18 cellular contexts compared by ENCODE assay signal in the genomic region with DNA sequence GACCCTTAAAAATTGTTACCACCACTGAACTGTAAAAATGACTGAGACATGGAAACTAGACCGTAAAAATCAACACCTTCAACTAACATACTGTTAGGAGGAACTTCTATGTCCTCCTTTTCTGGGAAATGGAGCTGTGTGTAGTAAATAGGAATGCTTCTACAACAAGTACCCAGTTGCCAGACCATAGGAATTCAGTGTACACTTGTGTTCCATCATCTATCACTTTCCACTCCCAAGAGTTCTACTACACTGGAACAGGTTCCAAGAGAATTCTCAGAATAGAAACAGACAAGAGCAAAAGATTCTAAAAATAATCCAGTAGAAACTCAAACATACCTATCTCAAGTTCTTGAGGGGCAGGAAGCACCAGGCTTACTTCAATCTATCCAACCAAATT. TPM values are rescaled to one million over a fixed set of nuclear protein-coding genes. Genes with fewer than 3 reads are reported as not detected.
A peak's percentile ranks its signal among the peaks of the same experiment; 100 is the strongest.
DNase-seq lines count a peak whose midpoint lies in the region; ATAC-seq and TF ChIP-seq lines count a peak whose summit lies in the region.
"Had no signal": no experiment of that assay in that cellular context is flagged by ENCODE, and none has a peak within 500 bp of the region (broad histone marks: within the 10 kb centered on the region; RNA-seq: fewer than 3 reads in every experiment).

No MANE protein-coding gene starts in this region.

- no peak overlapping the region for H2BK12ac ChIP-seq in trophoblast cell (ENCODE audit: low read length)

- H3K4ac ChIP-seq in trophoblast cell (ENCODE audit: low read depth, low read length), result peak overlapping the region; percentile 46

- no peak overlapping the region for H2AK5ac ChIP-seq in trophoblast cell (ENCODE audit: low read length)

- DNase-seq in EH (ENCODE audit: low read depth) (peak; percentile 20), astrocyte of the hippocampus (ENCODE audit: low read depth, low spot score) (peak; percentile 41), trophoblast cell (no peak), NCI-H187 (lab: John Stamatoyannopoulos, UW) (no peak), SKM-1 (lab: John Stamatoyannopoulos, UW; ENCODE audit: unreplicated experiment) (no peak), DMS53 (lab: John Stamatoyannopoulos, UW) (no peak)
- DNase-seq: activated CD4-positive, alpha-beta T cell treated with anti-CD3 and anti-CD28 coated beads, Interleukin-2, amount 50 U/mL, for 1 hour; colonic mucosa; hippocampal formation; NCI-H2029; NCI-H526 treated with DMSO at 0.1 percent for 48 hours; nucleus accumbens; SJCRH30 had no signal

- 40 to 69% methylated on average over 1 of the region's 1 CpG for WGBS in gastroesophageal sphincter (ENCODE audit: low coverage in 1 of 2), 2 donors
- no CpG with 5 or more reads among the region's 1 CpG for WGBS in trophoblast cell (ENCODE audit: extremely low coverage, insufficient coverage, insufficient read length)

- peaks cover 0 to 14% of the 10 kb centered on the region in 2 donors for H3K36me3 ChIP-seq in gastroesophageal sphincter
- H3K36me3 ChIP-seq in trophoblast cell (ENCODE audit: control insufficient read depth in 1 of 2, insufficient read depth in 2 of 2, low read length in 2 of 2), result peaks cover 10% of the 10 kb centered on the region in 2 experiments
- H3K36me3 ChIP-seq: colonic mucosa had no signal

- H2BK120ac ChIP-seq in trophoblast cell (ENCODE audit: insufficient read depth, low read length, poor library complexity), result no peak overlapping the region

- no peak for TF ChIP-seq CTCF in gastroesophageal sphincter (IDR thresholded peaks at IDR 0.05)

- H4K91ac ChIP-seq in trophoblast cell (ENCODE audit: low read depth, low read length), result no peak overlapping the region

- H4K12ac ChIP-seq in trophoblast cell (ENCODE audit: low read depth, low read length), result no peak overlapping the region

- no peak overlapping the region for H3K4me3 ChIP-seq in gastroesophageal sphincter
- no peak overlapping the region for H3K4me3 ChIP-seq in trophoblast cell (ENCODE audit: low read depth, low read length)
- H3K4me3 ChIP-seq: BLaER1, colonic mucosa, SJCRH30 had no signal

- no peak overlapping the region for H3K9ac ChIP-seq in trophoblast cell (ENCODE audit: low read length)
- H3K9ac ChIP-seq: BLaER1 had no signal

- H3K4me1 ChIP-seq in gastroesophageal sphincter (peaks cover 0 to 43% (median 0%) of the 10 kb centered on the region in 3 donors), trophoblast cell (ENCODE audit: control insufficient read depth in 1 of 2, insufficient read depth in 2 of 2, low read length in 2 of 2) (no peaks in the 10 kb centered on the region)
- H3K4me1 ChIP-seq: BLaER1, colonic mucosa, SJCRH30 had no signal

- H3K4me2 ChIP-seq in trophoblast cell (ENCODE audit: low read length), result no peak overlapping the region
- H3K4me2 ChIP-seq: BLaER1 had no signal

- H3K18ac ChIP-seq in trophoblast cell (ENCODE audit: low read length), result no peak overlapping the region

- no peak for TF ChIP-seq EP300 in gastroesophageal sphincter (IDR thresholded peaks at IDR 0.05)

- H3K27ac ChIP-seq in gastroesophageal sphincter (peak overlapping the region in 3 of 4 donors; percentile 57 to 67 (median 63)), trophoblast cell (ENCODE audit: low read depth, low read length) (no peak overlapping the region)
- H3K27ac ChIP-seq: BLaER1, colonic mucosa, SJCRH30 had no signal

- peaks cover 9% of the 10 kb centered on the region for H3K79me2 ChIP-seq in trophoblast cell (ENCODE audit: control insufficient read depth, insufficient read depth, low read length, poor library complexity)

- no peak overlapping the region for H2AFZ ChIP-seq in trophoblast cell (ENCODE audit: insufficient read depth, low read length, poor library complexity)

- no peak overlapping the region for H3K23ac ChIP-seq in trophoblast cell (ENCODE audit: low read length)

- H3K27me3 ChIP-seq in gastroesophageal sphincter (no peaks in the 10 kb centered on the region), trophoblast cell (ENCODE audit: insufficient read depth, low read length) (no peaks in the 10 kb centered on the region)
- H3K27me3 ChIP-seq: BLaER1, colonic mucosa, SJCRH30 had no signal

- H4K8ac ChIP-seq in trophoblast cell (ENCODE audit: low read depth, low read length), result no peak overlapping the region

- H2BK5ac ChIP-seq in trophoblast cell (ENCODE audit: low read depth, low read length, poor library complexity), result no peak overlapping the region

- no peak for TF ChIP-seq POLR2A in gastroesophageal sphincter (IDR thresholded peaks at IDR 0.05)

- H3K9me3 ChIP-seq in gastroesophageal sphincter (no peaks in the 10 kb centered on the region), trophoblast cell (ENCODE audit: insufficient read depth, low read depth, low read length) (no peaks in the 10 kb centered on the region)
- H3K9me3 ChIP-seq: BLaER1, colonic mucosa, SJCRH30 had no signal

- H3K14ac ChIP-seq in trophoblast cell (ENCODE audit: low read length), result no peak overlapping the region

- ATAC-seq in gastroesophageal sphincter (peak; percentile 48), HG03457 (IDR thresholded peaks at IDR 0.05; ENCODE audit: unreplicated experiment) (no peak)
- ATAC-seq: HepG2, sciatic nerve had no signal

- no peaks in the 10 kb centered on the region for H3K79me1 ChIP-seq in trophoblast cell (ENCODE audit: low read length)

RNA-seq across cellular contexts. Expression of gene UBAP2, which starts 23.6 kb away (rescaled TPM):
- total RNA-seq in gastroesophageal sphincter, result 10 to 100 TPM; 27.5 to 41.5 (median 32.8) TPM
- polyA plus RNA-seq in trophoblast cell (2013), result 47.9 and 48.4 TPM in 2 replicates

Comparison
In these comparisons a context has a peak if more than half of its experiments do, and no peak if none do; other contexts are left out.
1. DNase-seq: peak in EH (single experiment) and astrocyte of the hippocampus (single experiment); none in trophoblast cell (0 of 2), NCI-H187 (0 of 2), SKM-1 (single experiment) and DMS53 (single experiment).